In genomic region chr3:58041826-58042324, GRCh38 we compare ENCODE assay signal across 1 cellular context.
TF ChIP-seq lines count a peak whose summit lies in the region.

No MANE protein-coding gene starts in this region.

TF ChIP-seq in HepG2, 621 proteins besides CTCF, POLR2A, EP300 and RAD21 (continued from another document):
- no peak for TF ChIP-seq ZZZ3 (CRISPR knock-in tag; IDR thresholded peaks at IDR 0.05; ENCODE audit: borderline replicate concordance)
- TF ChIP-seq JUN (CRISPR knock-in tag; IDR thresholded peaks at IDR 0.05) = 0 out of 2 replicates have a peak, but pooled peaks have one; percentile 46
- TF ChIP-seq NFIC (IDR thresholded peaks at IDR 0.05; ENCODE audit: low read length) = peak; percentile 71
- TF ChIP-seq ELF3 (CRISPR knock-in tag; IDR thresholded peaks at IDR 0.05) = peak; percentile 12; the same call in 1 of the 2 replicates
- no peak for TF ChIP-seq ZNF430 (CRISPR knock-in tag; IDR thresholded peaks at IDR 0.05)
- no peak for TF ChIP-seq CC2D1A (CRISPR knock-in tag; IDR thresholded peaks at IDR 0.05)
- no peak for TF ChIP-seq ZSCAN25 (CRISPR knock-in tag; IDR thresholded peaks at IDR 0.05)
- TF ChIP-seq HDAC2 (CRISPR knock-in tag; IDR thresholded peaks at IDR 0.05) = peak; percentile 21; the same call in 1 of the 2 replicates
- TF ChIP-seq HOXA5 (CRISPR knock-in tag; IDR thresholded peaks at IDR 0.05) = no peak
- peak; percentile 73; the same call in 1 of the 2 replicates for TF ChIP-seq TBX2 (CRISPR knock-in tag; IDR thresholded peaks at IDR 0.05; ENCODE audit: borderline replicate concordance)
- no peak for TF ChIP-seq SIN3A (IDR thresholded peaks at IDR 0.05; ENCODE audit: borderline replicate concordance, low read depth, low read length)
- TF ChIP-seq ZNF292 (CRISPR knock-in tag; IDR thresholded peaks at IDR 0.05; ENCODE audit: borderline replicate concordance, low read depth) = no peak
- no peak for TF ChIP-seq NFE2L1 (CRISPR knock-in tag; IDR thresholded peaks at IDR 0.05; ENCODE audit: borderline replicate concordance)
- TF ChIP-seq SIX4 (CRISPR knock-in tag; IDR thresholded peaks at IDR 0.05) = no peak
- no peak for TF ChIP-seq TEAD2 (CRISPR knock-in tag; IDR thresholded peaks at IDR 0.05)
- peak; percentile 78; the same call in 1 of the 2 replicates for TF ChIP-seq SOX5 (CRISPR knock-in tag; IDR thresholded peaks at IDR 0.05; ENCODE audit: borderline replicate concordance)
- TF ChIP-seq FOXO1 (CRISPR knock-in tag; IDR thresholded peaks at IDR 0.05) = peak; percentile 35; the same call in 1 of the 2 replicates
- TF ChIP-seq KDM5A (IDR thresholded peaks at IDR 0.05; ENCODE audit: borderline replicate concordance, low read length) = no peak
- TF ChIP-seq IRF2 (CRISPR knock-in tag; IDR thresholded peaks at IDR 0.05) = peak; percentile 29; the same call in 1 of the 2 replicates
- TF ChIP-seq ZNF281 (CRISPR knock-in tag; IDR thresholded peaks at IDR 0.05; ENCODE audit: borderline replicate concordance) = no peak
- peak; percentile 71 for TF ChIP-seq MED1 (CRISPR knock-in tag; IDR thresholded peaks at IDR 0.05)
- 0 out of 2 replicates have a peak, but pooled peaks have one; percentile 34 for TF ChIP-seq ZBTB34 (CRISPR knock-in tag; IDR thresholded peaks at IDR 0.05)
- peak; percentile 17; the same call in 1 of the 2 replicates for TF ChIP-seq ZNF770 (CRISPR knock-in tag; IDR thresholded peaks at IDR 0.05)
- TF ChIP-seq ZNF660 (CRISPR knock-in tag; IDR thresholded peaks at IDR 0.05; ENCODE audit: borderline replicate concordance, low read depth) = no peak
- peak; percentile 7 for TF ChIP-seq TEAD3 (CRISPR knock-in tag; optimal IDR thresholded peaks at IDR 0.05; ENCODE audit: borderline replicate concordance)
- TF ChIP-seq PRMT3 (CRISPR knock-in tag; IDR thresholded peaks at IDR 0.05; ENCODE audit: borderline replicate concordance, low read depth) = no peak
- peak; percentile 49 for TF ChIP-seq ARID5B (CRISPR knock-in tag; IDR thresholded peaks at IDR 0.05)
- peak; percentile 88 for TF ChIP-seq FOSL2 (CRISPR knock-in tag; IDR thresholded peaks at IDR 0.05)
- peak; percentile 49 for TF ChIP-seq PHF21A (CRISPR knock-in tag; IDR thresholded peaks at IDR 0.05)
- TF ChIP-seq RELA (CRISPR knock-in tag; IDR thresholded peaks at IDR 0.05) = no peak
